8 cellular contexts compared by ENCODE assay signal in genomic region chr17:38428150-38428642, GRCh38. TPM values are rescaled to one million over a fixed set of nuclear protein-coding genes. Genes with fewer than 3 reads are reported as not detected.
A peak's percentile ranks its signal among the peaks of the same experiment; 100 is the strongest.
DNase-seq lines count a peak whose midpoint lies in the region; ATAC-seq and TF ChIP-seq lines count a peak whose summit lies in the region.

A gene with protein sequence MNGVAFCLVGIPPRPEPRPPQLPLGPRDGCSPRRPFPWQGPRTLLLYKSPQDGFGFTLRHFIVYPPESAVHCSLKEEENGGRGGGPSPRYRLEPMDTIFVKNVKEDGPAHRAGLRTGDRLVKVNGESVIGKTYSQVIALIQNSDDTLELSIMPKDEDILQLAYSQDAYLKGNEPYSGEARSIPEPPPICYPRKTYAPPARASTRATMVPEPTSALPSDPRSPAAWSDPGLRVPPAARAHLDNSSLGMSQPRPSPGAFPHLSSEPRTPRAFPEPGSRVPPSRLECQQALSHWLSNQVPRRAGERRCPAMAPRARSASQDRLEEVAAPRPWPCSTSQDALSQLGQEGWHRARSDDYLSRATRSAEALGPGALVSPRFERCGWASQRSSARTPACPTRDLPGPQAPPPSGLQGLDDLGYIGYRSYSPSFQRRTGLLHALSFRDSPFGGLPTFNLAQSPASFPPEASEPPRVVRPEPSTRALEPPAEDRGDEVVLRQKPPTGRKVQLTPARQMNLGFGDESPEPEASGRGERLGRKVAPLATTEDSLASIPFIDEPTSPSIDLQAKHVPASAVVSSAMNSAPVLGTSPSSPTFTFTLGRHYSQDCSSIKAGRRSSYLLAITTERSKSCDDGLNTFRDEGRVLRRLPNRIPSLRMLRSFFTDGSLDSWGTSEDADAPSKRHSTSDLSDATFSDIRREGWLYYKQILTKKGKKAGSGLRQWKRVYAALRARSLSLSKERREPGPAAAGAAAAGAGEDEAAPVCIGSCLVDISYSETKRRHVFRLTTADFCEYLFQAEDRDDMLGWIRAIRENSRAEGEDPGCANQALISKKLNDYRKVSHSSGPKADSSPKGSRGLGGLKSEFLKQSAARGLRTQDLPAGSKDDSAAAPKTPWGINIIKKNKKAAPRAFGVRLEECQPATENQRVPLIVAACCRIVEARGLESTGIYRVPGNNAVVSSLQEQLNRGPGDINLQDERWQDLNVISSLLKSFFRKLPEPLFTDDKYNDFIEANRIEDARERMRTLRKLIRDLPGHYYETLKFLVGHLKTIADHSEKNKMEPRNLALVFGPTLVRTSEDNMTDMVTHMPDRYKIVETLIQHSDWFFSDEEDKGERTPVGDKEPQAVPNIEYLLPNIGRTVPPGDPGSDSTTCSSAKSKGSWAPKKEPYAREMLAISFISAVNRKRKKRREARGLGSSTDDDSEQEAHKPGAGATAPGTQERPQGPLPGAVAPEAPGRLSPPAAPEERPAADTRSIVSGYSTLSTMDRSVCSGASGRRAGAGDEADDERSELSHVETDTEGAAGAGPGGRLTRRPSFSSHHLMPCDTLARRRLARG (N-terminal part only) (plus strand): TSS chr17:38428464. CDS start chr17:38428486, 22 bp downstream.

- POLR2A ChIA-PET in activated CD4-positive, alpha-beta memory T cell treated with anti-CD3 and anti-CD28 coated beads, Interleukin-2, amount 10 ng/mL, durations not matched to agents 7 days and 5 days (lab: Charles Lee), result interaction anchor here (1.6 kb wide), 1 partner anchor 14 kb away, joined by 3 read pairs; no protein-coding TSS in a partner anchor

- H3K4me2 ChIP-seq in BLaER1, result peak within 1 kb of the TSS; percentile 98

- H3K4me1 Mint-ChIP-seq in activated CD4-positive, alpha-beta memory T cell treated with anti-CD3 and anti-CD28 coated beads, Interleukin-2, amount 10 ng/mL, durations not matched to agents 7 days and 5 days, result peaks cover 7% of the 10 kb centered on the region

- intact Hi-C loops in right lobe of liver (cut with DNase I), result loop anchor here (10.0 kb wide), 1 partner anchor 57 kb away; no protein-coding TSS in a partner anchor

- H3K4me1 ChIP-seq in BLaER1 (peaks cover 83% of the 10 kb centered on the region), right lobe of liver (peaks cover 0 to 7% (median 0%) of the 10 kb centered on the region in 4 donors)
- peaks cover 11% of the 10 kb centered on the region for H3K4me1 ChIP-seq in effector memory CD4-positive, alpha-beta T cell (ENCODE audit: control insufficient read depth, insufficient read depth, low read length, poor library complexity, severe bottlenecking)

- peak within 1 kb of the TSS; percentile 67 for H3K4me3 Mint-ChIP-seq in activated CD4-positive, alpha-beta memory T cell treated with anti-CD3 and anti-CD28 coated beads, Interleukin-2, amount 10 ng/mL, durations not matched to agents 7 days and 5 days

- peak; percentile 62 to 67 (median 64) for ATAC-seq in right lobe of liver
- no peak for ATAC-seq in GM21529 (IDR thresholded peaks at IDR 0.05; ENCODE audit: unreplicated experiment)
- no peak for ATAC-seq in GM21528 (IDR thresholded peaks at IDR 0.05; ENCODE audit: low FRiP score, unreplicated experiment)

- CTCF ChIA-PET in activated CD4-positive, alpha-beta memory T cell treated with anti-CD3 and anti-CD28 coated beads, Interleukin-2, amount 10 ng/mL, durations not matched to agents 7 days and 5 days (lab: Charles Lee), result interaction anchor here (0.6 to 1.5 kb wide), 3 partner anchors 65 to 324 kb away, joined by 3 read pairs; no protein-coding TSS in a partner anchor

- H3K9ac ChIP-seq in BLaER1, result peak within 1 kb of the TSS; percentile 93

- H3K27me3 Mint-ChIP-seq in activated CD4-positive, alpha-beta memory T cell treated with anti-CD3 and anti-CD28 coated beads, Interleukin-2, amount 10 ng/mL, durations not matched to agents 7 days and 5 days, result peaks cover 48% of the 10 kb centered on the region

- WGBS in right lobe of liver (ENCODE audit: insufficient coverage, low coverage, low lambda C conversion rate, missing lambda C conversion rate), result 2% methylated on average over 9 of the region's 45 CpGs

- TF ChIP-seq POLR2A in right lobe of liver (IDR thresholded peaks at IDR 0.05), result no peak

- H4K20me1 ChIP-seq in BLaER1, result peaks cover 48% of the 10 kb centered on the region

- H3K36me3 ChIP-seq in BLaER1 (peaks cover 23% of the 10 kb centered on the region), right lobe of liver (no peaks in the 10 kb centered on the region)
- H3K36me3 ChIP-seq in effector memory CD4-positive, alpha-beta T cell (ENCODE audit: control insufficient read depth, insufficient read depth, low read length), result no peaks in the 10 kb centered on the region

- no peak within 1 kb of the TSS for H3K27ac Mint-ChIP-seq in activated CD4-positive, alpha-beta memory T cell treated with anti-CD3 and anti-CD28 coated beads, Interleukin-2, amount 10 ng/mL, durations not matched to agents 7 days and 5 days

- H3K27ac ChIP-seq in BLaER1 (peak within 1 kb of the TSS; percentile 96), right lobe of liver (peak within 1 kb of the TSS; percentile 43 to 69 (median 51))
- H3K27ac ChIP-seq in effector memory CD4-positive, alpha-beta T cell (ENCODE audit: insufficient read depth, low read length, poor library complexity, severe bottlenecking), result no peak within 1 kb of the TSS

- no peaks in the 10 kb centered on the region for H3K27me3 ChIP-seq in BLaER1
- H3K27me3 ChIP-seq in effector memory CD4-positive, alpha-beta T cell (replicated peaks; ENCODE audit: control insufficient read depth, insufficient read depth, low read length, poor library complexity, severe bottlenecking), result no peaks in the 10 kb centered on the region
- no peaks in the 10 kb centered on the region for H3K27me3 ChIP-seq in right lobe of liver

- peak; percentile 20 for DNase-seq in Jurkat, Clone E6-1 (ENCODE audit: low read depth, low spot score)
- DNase-seq in activated CD4-positive, alpha-beta memory T cell treated with anti-CD3 and anti-CD28 coated beads, Interleukin-2, amount 10 ng/mL, durations not matched to agents 7 days and 5 days, result peak; percentile 32
- DNase-seq in effector memory CD4-positive, alpha-beta T cell, result peak; percentile 9 to 38 (median 23)
- peak in 2 of 3 donors; percentile 65 to 67 for DNase-seq in right lobe of liver
- peak; percentile 29 to 37 for DNase-seq in stimulated activated CD4-positive, alpha-beta T cell treated with anti-CD3 and anti-CD28 coated beads, Interleukin-4, amount 100 ng/mL, for 4 hours

- H3K9me3 ChIP-seq in BLaER1 (no peaks in the 10 kb centered on the region), right lobe of liver (no peaks in the 10 kb centered on the region)
- no peaks in the 10 kb centered on the region for H3K9me3 ChIP-seq in effector memory CD4-positive, alpha-beta T cell (ENCODE audit: control insufficient read depth, low read length)

- H3K4me3 ChIP-seq in BLaER1, result peak within 1 kb of the TSS; percentile 93
- H3K4me3 ChIP-seq in Jurkat, Clone E6-1 (ENCODE audit: low read length), result peak within 1 kb of the TSS; percentile 72
- H3K4me3 ChIP-seq in effector memory CD4-positive, alpha-beta T cell (ENCODE audit: insufficient read depth, low read depth, low read length, poor library complexity, severe bottlenecking), result peak within 1 kb of the TSS; percentile 76
- H3K4me3 ChIP-seq in right lobe of liver, result peak within 1 kb of the TSS; percentile 63 to 78 (median 65)

- no peaks in the 10 kb centered on the region for H3K36me3 Mint-ChIP-seq in activated CD4-positive, alpha-beta memory T cell treated with anti-CD3 and anti-CD28 coated beads, Interleukin-2, amount 10 ng/mL, durations not matched to agents 7 days and 5 days (ENCODE audit: low read depth)

- H3K9me3 Mint-ChIP-seq in activated CD4-positive, alpha-beta memory T cell treated with anti-CD3 and anti-CD28 coated beads, Interleukin-2, amount 10 ng/mL, durations not matched to agents 7 days and 5 days, result no peaks in the 10 kb centered on the region

- no peak for TF ChIP-seq CTCF in right lobe of liver (IDR thresholded peaks at IDR 0.05)

RNA-seq across cellular contexts. Expression of the gene that starts here (rescaled TPM):
- polyA plus RNA-seq in Jurkat, Clone E6-1 (2012; ENCODE audit: insufficient read depth, insufficient read length), result 4.6 TPM
- under 1 TPM; 0.73 to 0.81 TPM for total RNA-seq in activated CD4-positive, alpha-beta memory T cell treated with anti-CD3 and anti-CD28 coated beads, Interleukin-2, amount 10 ng/mL, durations not matched to agents 7 days and 5 days
- 1 to 10 TPM; 1.4 to 9.5 (median 3.8) TPM for total RNA-seq in right lobe of liver

Comparison
In these comparisons a context has a peak if more than half of its experiments do, and no peak if none do; other contexts are left out.
1. Peak in DNase-seq in activated CD4-positive, alpha-beta memory T cell treated with anti-CD3 and anti-CD28 coated beads, Interleukin-2, amount 10 ng/mL, durations not matched to agents 7 days and 5 days; RNA of the gene not detected or under 1 TPM.
2. ATAC-seq: peak in right lobe of liver (4 of 4); none in GM21529 (single experiment) and GM21528 (single experiment).
3. Peak in every context shown above with its lines, with median percentiles within 50 percentile points of each other: H3K4me3 ChIP-seq and DNase-seq.